8 cellular contexts compared by ENCODE assay signal in genomic region chrX:11756354-11757318, GRCh38. TPM values are rescaled to one million over a fixed set of nuclear protein-coding genes. Genes with fewer than 3 reads are reported as not detected.
DNase-seq lines count a peak whose midpoint lies in the region; ATAC-seq lines count a peak whose summit lies in the region.

No MANE protein-coding gene starts in this region.

- H3K36me3 Mint-ChIP-seq in activated naive CD8-positive, alpha-beta T cell treated with anti-CD3 and anti-CD28 coated beads, Interleukin-2, amount 10 ng/mL, durations not matched to agents 7 days and 5 days: peaks cover 7% of the 10 kb centered on the region

- ATAC-seq in activated naive CD8-positive, alpha-beta T cell treated with anti-CD3 and anti-CD28 coated beads, Interleukin-2, amount 10 ng/mL, durations not matched to agents 7 days and 5 days (ENCODE audit: low read depth): no peak
- no peak for ATAC-seq in HG02623 (IDR thresholded peaks at IDR 0.05; ENCODE audit: unreplicated experiment)
- ATAC-seq in HG02571 (IDR thresholded peaks at IDR 0.05; ENCODE audit: unreplicated experiment): no peak

- H3K4me3 ChIP-seq in GM23248 (peak overlapping the region; percentile 75), mesodermal cell (ENCODE audit: extremely low read depth, insufficient read depth, low read length, poor library complexity, severe bottlenecking) (peak overlapping the region; percentile 36)

- POLR2A ChIA-PET in activated naive CD8-positive, alpha-beta T cell treated with anti-CD3 and anti-CD28 coated beads, Interleukin-2, amount 10 ng/mL, durations not matched to agents 7 days and 5 days (lab: Charles Lee): interaction anchor here (1.5 kb wide), 1 partner anchor 11 kb away, joined by 4 read pairs; no protein-coding TSS in a partner anchor

- H3K9ac ChIP-seq in GM23248: peak overlapping the region; percentile 99

- peak overlapping the region; percentile 39 for H3K4me3 Mint-ChIP-seq in activated naive CD8-positive, alpha-beta T cell treated with anti-CD3 and anti-CD28 coated beads, Interleukin-2, amount 10 ng/mL, durations not matched to agents 7 days and 5 days

- H3K9me3 Mint-ChIP-seq in activated naive CD8-positive, alpha-beta T cell treated with anti-CD3 and anti-CD28 coated beads, Interleukin-2, amount 10 ng/mL, durations not matched to agents 7 days and 5 days: no peaks in the 10 kb centered on the region

- H3K36me3 ChIP-seq in GM23248 (ENCODE audit: low read depth): peaks cover 9% of the 10 kb centered on the region; the same call in 1 of the 2 replicates
- H3K36me3 ChIP-seq in mesodermal cell (ENCODE audit: control insufficient read depth, insufficient read depth, low read length): peaks cover 7% of the 10 kb centered on the region

- H4K20me1 ChIP-seq in GM23248 (ENCODE audit: insufficient read depth): no peaks in the 10 kb centered on the region

- H3K9me3 ChIP-seq in GM23248 (ENCODE audit: low read depth) (no peaks in the 10 kb centered on the region), mesodermal cell (ENCODE audit: control insufficient read depth, low read length) (no peaks in the 10 kb centered on the region)

- no peaks in the 10 kb centered on the region for H3K9me2 ChIP-seq in GM23248 (ENCODE audit: insufficient read depth)

- H3K27ac Mint-ChIP-seq in activated naive CD8-positive, alpha-beta T cell treated with anti-CD3 and anti-CD28 coated beads, Interleukin-2, amount 10 ng/mL, durations not matched to agents 7 days and 5 days: no peak overlapping the region

- H3K4me1 ChIP-seq in GM23248 (ENCODE audit: insufficient read depth) (peaks cover 14% of the 10 kb centered on the region), mesodermal cell (ENCODE audit: control insufficient read depth, insufficient read depth, low read length, poor library complexity, severe bottlenecking) (no peaks in the 10 kb centered on the region)

- in situ Hi-C loops in ACHN (cut with HindIII; ENCODE audit: low pct_ligation_motif_present, low pct_unique_long_range_greater_than_20kb, low sequenced_read_pairs) (loop anchor here (25.0 kb wide), 1 partner anchor 219 kb away; no protein-coding TSS in a partner anchor), GM23248 (cut with MboI) (loop anchor here (25.0 kb wide), 1 partner anchor 619 kb away; no protein-coding TSS in a partner anchor)

- DNase-seq in ACHN (peak; percentile 15), GM23248 (peak; percentile 58), NAMALWA (ENCODE audit: low spot score) (no peak), AG08396 (ENCODE audit: low spot score) (no peak)
- DNase-seq in activated naive CD8-positive, alpha-beta T cell treated with anti-CD3 and anti-CD28 coated beads, Interleukin-2, amount 10 ng/mL, durations not matched to agents 7 days and 5 days: no peak

- H3K4me1 Mint-ChIP-seq in activated naive CD8-positive, alpha-beta T cell treated with anti-CD3 and anti-CD28 coated beads, Interleukin-2, amount 10 ng/mL, durations not matched to agents 7 days and 5 days: peaks cover 7% of the 10 kb centered on the region

- H3F3A ChIP-seq in GM23248 (ENCODE audit: insufficient read depth): peaks cover 29% of the 10 kb centered on the region; the same call in 1 of the 2 replicates

- peak overlapping the region; percentile 47 for H3K4me2 ChIP-seq in GM23248 (ENCODE audit: unreplicated experiment)

- 33 to 35% methylated on average over 13 to 15 of the region's 15 CpGs for WGBS in GM23248 (ENCODE audit: low coverage in 1 of 2, low lambda C conversion rate in 2 of 2, missing lambda C conversion rate in 2 of 2), 2 experiments
- WGBS in mesodermal cell (ENCODE audit: insufficient coverage in 2 of 2), 2 experiments: 60 to 85% methylated on average over 4 to 6 of the region's 15 CpGs

- H3K27me3 ChIP-seq in GM23248 (replicated peaks; ENCODE audit: insufficient read depth): no peaks in the 10 kb centered on the region

- peaks cover 11% of the 10 kb centered on the region for H3K79me2 ChIP-seq in GM23248 (ENCODE audit: insufficient read depth)

- H3K27ac ChIP-seq in GM23248: peak overlapping the region; percentile 78
- H3K27ac ChIP-seq in mesodermal cell (ENCODE audit: low read depth, low read length, severe bottlenecking): no peak overlapping the region

- H3K27me3 Mint-ChIP-seq in activated naive CD8-positive, alpha-beta T cell treated with anti-CD3 and anti-CD28 coated beads, Interleukin-2, amount 10 ng/mL, durations not matched to agents 7 days and 5 days: peaks cover 8% of the 10 kb centered on the region

- peak overlapping the region; percentile 70 for H2AFZ ChIP-seq in GM23248

RNA-seq across cellular contexts. Expression of gene MSL3, which starts 1.4 kb away (rescaled TPM):
- 19.6 and 34.6 TPM in 2 replicates for total RNA-seq in GM23248 (2014; rRNA removed; shearing (Covaris generic))
- 24.8 and 26.8 TPM in 2 replicates for polyA plus RNA-seq in GM23248 (2016; fragmentation: Nextera tagmentation; extraction: Ambion mirVana)
- total RNA-seq in activated naive CD8-positive, alpha-beta T cell treated with anti-CD3 and anti-CD28 coated beads, Interleukin-2, amount 10 ng/mL, durations not matched to agents 7 days and 5 days: 10 to 100 TPM; 73.7 to 82.4 TPM
- polyA plus RNA-seq in mesodermal cell (2013, experiment 1 of 2): 26.4 TPM
- 27.3 TPM for polyA plus RNA-seq in mesodermal cell (2013, experiment 2 of 2)

Comparison
In these comparisons a context has a peak if more than half of its experiments do, and no peak if none do; other contexts are left out.
1. DNase-seq: peak in ACHN (single experiment) and GM23248 (single experiment); none in activated naive CD8-positive, alpha-beta T cell treated with anti-CD3 and anti-CD28 coated beads, Interleukin-2, amount 10 ng/mL, durations not matched to agents 7 days and 5 days (single experiment), NAMALWA (single experiment) and AG08396 (single experiment).